Comparison of ENCODE assay signal across 1 cellular context in the genomic region with DNA sequence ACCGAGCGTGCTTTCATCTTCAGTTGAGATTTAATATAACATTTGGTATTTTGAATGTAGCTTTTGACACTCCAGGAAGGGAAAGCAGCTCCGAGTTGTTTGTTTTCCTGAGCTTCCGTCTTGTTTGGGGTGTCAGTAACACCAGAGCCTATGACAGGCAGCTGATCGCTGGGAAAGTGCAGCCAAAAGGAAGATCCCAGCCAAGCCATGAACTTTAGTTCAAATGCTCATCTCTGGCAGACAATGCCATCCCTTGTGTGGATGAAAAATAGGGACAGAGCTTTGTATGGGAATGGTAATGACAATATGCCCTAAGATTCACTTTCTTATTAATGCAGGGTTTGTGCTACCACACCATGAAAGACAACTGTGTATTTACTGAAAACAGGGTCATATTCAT.
TF ChIP-seq lines count a peak whose summit lies in the region.

No MANE protein-coding gene starts in this region.

TF ChIP-seq in GM23338, 12 proteins besides CTCF, POLR2A, EP300 and RAD21 (continued from another document):
- TF ChIP-seq ZNF462 (CRISPR knock-in tag; IDR thresholded peaks at IDR 0.05) (no peak), ZNF114 (CRISPR knock-in tag; IDR thresholded peaks at IDR 0.05) (no peak), CREB1 (CRISPR knock-in tag; IDR thresholded peaks at IDR 0.05; ENCODE audit: low read depth) (no peak), POLR2AphosphoS5 (IDR thresholded peaks at IDR 0.05; ENCODE audit: low read depth) (no peak), EZH2phosphoT487 (IDR thresholded peaks at IDR 0.05; ENCODE audit: unreplicated experiment) (no peak), REST (IDR thresholded peaks at IDR 0.05; ENCODE audit: unreplicated experiment) (no peak), STAT1 (IDR thresholded peaks at IDR 0.05; ENCODE audit: unreplicated experiment) (no peak), ZNF331 (CRISPR knock-in tag; IDR thresholded peaks at IDR 0.05; ENCODE audit: low read depth) (no peak), NANOG (IDR thresholded peaks at IDR 0.05; ENCODE audit: borderline replicate concordance) (no peak)
